Comparison of ENCODE assay signal across 26 cellular contexts in the genomic region with DNA sequence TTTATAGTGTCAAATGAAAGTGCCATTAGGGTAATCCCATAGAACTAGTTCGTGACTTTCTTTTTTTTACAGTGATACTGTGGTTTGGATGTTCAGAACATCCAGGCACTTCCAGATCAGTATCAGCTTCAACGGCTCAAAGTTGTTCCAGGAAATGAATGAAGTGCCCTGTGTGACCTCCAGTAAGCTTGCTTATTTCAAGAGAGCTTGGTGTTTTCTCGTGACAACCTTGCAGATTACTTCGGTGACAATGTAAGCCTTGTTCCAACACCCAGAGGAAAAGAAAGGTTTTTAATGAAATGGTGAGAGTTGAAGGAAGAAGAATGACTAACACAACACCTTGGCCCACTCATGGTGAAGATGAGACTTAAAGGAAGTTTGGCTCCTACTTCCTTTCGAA. TPM values are rescaled to one million over a fixed set of nuclear protein-coding genes. Genes with fewer than 3 reads are reported as not detected.
DNase-seq lines count a peak whose midpoint lies in the region; ATAC-seq, FAIRE-seq and TF ChIP-seq lines count a peak whose summit lies in the region.
"Had no signal": no experiment of that assay in that cellular context is flagged by ENCODE, and none has a peak within 500 bp of the region (broad histone marks: within the 10 kb centered on the region; RNA-seq: fewer than 3 reads in every experiment).

No MANE protein-coding gene starts in this region.

- H3K9ac ChIP-seq in H1 (replicated peaks in 1 of 4; ENCODE audit: extremely low read depth in 1 of 4, low read depth in 3 of 4, low read length in 3 of 4) (no peak overlapping the region), parathyroid adenoma (no peak overlapping the region)
- H3K9ac ChIP-seq: BLaER1 treated with 17β-estradiol and CSF1 and Interleukin-3, amounts not matched to agents 10 nM and 100 nM had no signal

- no peak overlapping the region for H3K4ac ChIP-seq in H1 (replicated peaks; ENCODE audit: insufficient read length, low read depth, low read length)

- no peak overlapping the region for H2BK15ac ChIP-seq in H1 (ENCODE audit: low read length)

- no peak overlapping the region for H3K56ac ChIP-seq in H1 (replicated peaks; ENCODE audit: insufficient read length, low read depth, low read length)

- no peak overlapping the region for H2AK5ac ChIP-seq in H1 (ENCODE audit: low read depth, low read length)

- H4K5ac ChIP-seq in H1 (ENCODE audit: insufficient read length, low read depth, low read length): no peak overlapping the region

- H4K8ac ChIP-seq in H1 (ENCODE audit: extremely low read depth, insufficient read depth, low read length): no peak overlapping the region

- no peak overlapping the region for H2BK20ac ChIP-seq in H1 (ENCODE audit: low read length)

- H3K79me1 ChIP-seq in H1 (ENCODE audit: low read depth, low read length): no peaks in the 10 kb centered on the region

- in situ Hi-C loops in SK-MEL-5 (cut with HindIII; ENCODE audit: low pct_unique_long_range_greater_than_20kb, low sequenced_read_pairs): no loop called here

- no peak overlapping the region for H2BK12ac ChIP-seq in H1 (ENCODE audit: low read depth, low read length)

- 89% methylated on average over 5 of the region's 5 CpGs; no CpG with 5 or more reads in 1 of the 2 experiments for WGBS in H1 (ENCODE audit: extremely low coverage in 1 of 2, insufficient coverage in 1 of 2, insufficient read length in 1 of 2, insufficient replicate concordance in 2 of 2, low coverage in 1 of 2, low lambda C conversion rate in 2 of 2, missing lambda C conversion rate in 1 of 2), 2 experiments
- WGBS in body of pancreas, 2 donors: 37 to 44% methylated on average over 5 of the region's 5 CpGs

- POLR2A ChIA-PET in H1 (lab: Charles Lee; ENCODE audit: partially characterized antibody): no interaction called here

- TF ChIP-seq POLR2A in H1 (IDR thresholded peaks at IDR 0.05; ENCODE audit: control extremely low read depth in 1 of 2, low read depth in 2 of 2, low read length in 2 of 2) (no peak), body of pancreas (IDR thresholded peaks at IDR 0.05) (no peak)

- no peak overlapping the region for H3K18ac ChIP-seq in H1 (ENCODE audit: extremely low read depth, low read length)

- H3K4me2 ChIP-seq in H1 (ENCODE audit: insufficient read depth in 1 of 2, low read depth in 2 of 2, low read length in 2 of 2) (no peak overlapping the region), parathyroid adenoma (ENCODE audit: low read length) (peak overlapping the region; percentile 56)
- H3K4me2 ChIP-seq: A549; BLaER1 treated with 17β-estradiol and CSF1 and Interleukin-3, amounts not matched to agents 10 nM and 100 nM; PC-9 had no signal

- H4K20me1 ChIP-seq in H1 (replicated peaks in 1 of 2; ENCODE audit: control insufficient read depth in 1 of 2, insufficient read depth in 2 of 2, low read length in 2 of 2): no peaks in the 10 kb centered on the region
- H4K20me1 ChIP-seq: BLaER1 treated with 17β-estradiol and CSF1 and Interleukin-3, amounts not matched to agents 10 nM and 100 nM had no signal

- intact Hi-C loops in body of pancreas (cut with DNase I): no loop called here

- H3K27me3 ChIP-seq in H1 (replicated peaks in 1 of 4; ENCODE audit: control insufficient read depth in 3 of 4, extremely low read depth in 1 of 4, insufficient read depth in 3 of 4, low read length in 3 of 4) (no peaks in the 10 kb centered on the region), parathyroid adenoma (ENCODE audit: control insufficient read depth, insufficient read depth, low read length) (no peaks in the 10 kb centered on the region), body of pancreas (no peaks in the 10 kb centered on the region)
- H3K27me3 ChIP-seq: BLaER1 treated with 17β-estradiol and CSF1 and Interleukin-3, amounts not matched to agents 10 nM and 100 nM; SJCRH30 had no signal

- TF ChIP-seq RAD21 in H1 (IDR thresholded peaks at IDR 0.05 in 1 of 2, conservative IDR thresholded peaks at IDR 0.05 in 1 of 2; ENCODE audit: low read depth in 2 of 2, low read length in 2 of 2): no peak

- no peaks in the 10 kb centered on the region for H3K79me2 ChIP-seq in H1 (ENCODE audit: control insufficient read depth in 1 of 2, insufficient read depth in 2 of 2, low read length in 2 of 2)
- H3K79me2 ChIP-seq in parathyroid adenoma: no peaks in the 10 kb centered on the region

- TF ChIP-seq CTCF in H1 (IDR thresholded peaks at IDR 0.05; ENCODE audit: control extremely low read depth in 1 of 3, insufficient read depth in 1 of 3, low read depth in 1 of 3, low read length in 3 of 3) (no peak), parathyroid adenoma (IDR thresholded peaks at IDR 0.05) (no peak), body of pancreas (IDR thresholded peaks at IDR 0.05) (no peak)

- peak; percentile 96 for FAIRE-seq in G401.6 (lab: Jason Lieb, UNC)
- FAIRE-seq in H1 (lab: Jason Lieb, UNC): no peak
- FAIRE-seq: A549, H54, HepG2 had no signal

- no peak overlapping the region for H2BK5ac ChIP-seq in H1 (ENCODE audit: low read depth, low read length)

- no peak overlapping the region for H2BK120ac ChIP-seq in H1 (replicated peaks; ENCODE audit: low read depth, low read length)

- no peak overlapping the region for H3K14ac ChIP-seq in H1 (ENCODE audit: insufficient read length)

- H3K4me1 ChIP-seq in H1 (replicated peaks in 1 of 4; ENCODE audit: control insufficient read depth in 3 of 4, insufficient read depth in 4 of 4, low read length in 3 of 4): no peaks in the 10 kb centered on the region; a peak in 1 of 7 replicates
- H3K4me1 ChIP-seq in parathyroid adenoma: peaks cover 25% of the 10 kb centered on the region
- H3K4me1 ChIP-seq in body of pancreas: peaks cover 36% of the 10 kb centered on the region
- H3K4me1 ChIP-seq: A549; BLaER1 treated with 17β-estradiol and CSF1 and Interleukin-3, amounts not matched to agents 10 nM and 100 nM; SJCRH30 had no signal

- no peaks in the 10 kb centered on the region for H3K36me3 ChIP-seq in H1 (ENCODE audit: control insufficient read depth in 2 of 4, insufficient read depth in 4 of 4, low read length in 3 of 4)
- H3K36me3 ChIP-seq in parathyroid adenoma (ENCODE audit: control insufficient read depth, insufficient read depth, low read length): no peaks in the 10 kb centered on the region
- H3K36me3 ChIP-seq in body of pancreas (replicated peaks in 1 of 2; ENCODE audit: insufficient read depth in 1 of 2, low read depth in 2 of 2): no peaks in the 10 kb centered on the region
- H3K36me3 ChIP-seq: BLaER1 treated with 17β-estradiol and CSF1 and Interleukin-3, amounts not matched to agents 10 nM and 100 nM; SJCRH30 had no signal

- TF ChIP-seq EP300 in H1 (IDR thresholded peaks at IDR 0.05; ENCODE audit: borderline replicate concordance in 1 of 2, low read depth in 2 of 2, low read length in 2 of 2): no peak

- H2AFZ ChIP-seq in H1 (ENCODE audit: low read length) (0 out of 2 replicates have a peak overlapping the region, but pooled peaks have one; percentile 29), parathyroid adenoma (peak overlapping the region; percentile 39)
- H2AFZ ChIP-seq: PC-9 had no signal

- ATAC-seq in body of pancreas: no peak
- ATAC-seq: A549, HepG2, Right ventricle myocardium inferior had no signal

- H3K27ac ChIP-seq in H1 (ENCODE audit: low read depth, low read length) (no peak overlapping the region), parathyroid adenoma (peak overlapping the region; percentile 74), body of pancreas (peak overlapping the region in 1 of 4 donors; percentile 16)
- H3K27ac ChIP-seq: A549; BLaER1 treated with 17β-estradiol and CSF1 and Interleukin-3, amounts not matched to agents 10 nM and 100 nM; PC-9; SJCRH30 had no signal

- DNase-seq in SK-MEL-5 (ENCODE audit: low read depth, low spot score): peak; percentile 43
- no peak for DNase-seq in H1 (ENCODE audit: low read depth in 1 of 2, low spot score in 2 of 2)
- no peak for DNase-seq in GM03348 (ENCODE audit: low spot score)
- no peak for DNase-seq in stimulated activated CD4-positive, alpha-beta T cell treated with anti-CD3 and anti-CD28 coated beads, Interleukin-12 subunit alpha, Interleukin-12 subunit beta, amount 100 ng/mL, for 4 hours
- no peak for DNase-seq in body of pancreas
- DNase-seq: AML-193; CD4-positive, alpha-beta T cell; DMS 273 treated with DMSO at 0.1 percent for 48 hours; DND-41; MM.1S; NCI-H2029; NCI-H446; NCI-H524 treated with DMSO at 0.1 percent for 48 hours; NCI-H774; PC-9; SJCRH30 had no signal

- no peaks in the 10 kb centered on the region for H3K23me2 ChIP-seq in H1 (ENCODE audit: low read depth, low read length)

- CTCF ChIA-PET in H1 (lab: Charles Lee; ENCODE audit: partially characterized antibody): interaction anchor here (1.2 kb wide), 1 partner anchor 29 kb away, joined by 3 read pairs; no protein-coding TSS in a partner anchor

- no peak overlapping the region for H3K23ac ChIP-seq in H1 (ENCODE audit: insufficient read length)

- H4K91ac ChIP-seq in H1 (replicated peaks; ENCODE audit: insufficient read length, low read length): no peak overlapping the region

- no peaks in the 10 kb centered on the region for H3K9me3 ChIP-seq in H1 (ENCODE audit: insufficient read depth in 2 of 2, low read depth in 1 of 2, low read length in 1 of 2)
- no peaks in the 10 kb centered on the region for H3K9me3 ChIP-seq in parathyroid adenoma (ENCODE audit: control insufficient read depth, low read length)
- H3K9me3 ChIP-seq in body of pancreas: no peaks in the 10 kb centered on the region
- H3K9me3 ChIP-seq: A549, SJCRH30 had no signal

- H3K4me3 ChIP-seq in H1 (ENCODE audit: extremely low read depth in 1 of 4, insufficient read depth in 2 of 4, low read depth in 3 of 4, low read length in 4 of 4): no peak overlapping the region
- H3K4me3 ChIP-seq in parathyroid adenoma (ENCODE audit: low read depth, low read length): peak overlapping the region; percentile 19
- H3K4me3 ChIP-seq in body of pancreas: no peak overlapping the region
- H3K4me3 ChIP-seq: A549; BLaER1 treated with 17β-estradiol and CSF1 and Interleukin-3, amounts not matched to agents 10 nM and 100 nM; PC-9; SJCRH30 had no signal

TF ChIP-seq in H1, 55 proteins besides CTCF, POLR2A, EP300 and RAD21 (continues in another document):
- no peak for TF ChIP-seq CBX5 (IDR thresholded peaks at IDR 0.05; ENCODE audit: low read depth, low read length)
- no peak for TF ChIP-seq SIRT6 (IDR thresholded peaks at IDR 0.05; ENCODE audit: low read length)

RNA-seq across cellular contexts. Expression of a gene that starts 15.9 kb away (rescaled TPM):
- total RNA-seq in SK-MEL-5 (2014; rRNA removed; shearing (Covaris generic)): 0.03 TPM in 1 of 2 replicates, not detected in the other
- polyA plus RNA-seq in SK-MEL-5 (2015; cell fraction: cytosol; rRNA removed): not detected in 2 replicates
- polyA plus RNA-seq in SK-MEL-5 (2015; cell fraction: nucleus; rRNA removed): not detected in 2 replicates
- total RNA-seq in H1 (2021; fragmentation: NEBNext Ultra II Directional; extraction: Animal tissue kit (Norgen Biotek cat#: 25700)): not detected in 2 replicates
- not detected in 2 replicates for polyA plus RNA-seq in H1 (2011; rRNA removed)
- not detected for polyA plus RNA-seq in H1 (2011; cell fraction: cytosol; rRNA removed)
- not detected for polyA plus RNA-seq in H1 (2011; cell fraction: nucleus; rRNA removed)
- not detected in 4 replicates for polyA plus RNA-seq in H1 (2012, experiment 1 of 2)
- polyA plus RNA-seq in H1 (2012, experiment 2 of 2): not detected
- not detected for polyA plus RNA-seq in H1 (2013, experiment 1 of 2)
- not detected for polyA plus RNA-seq in H1 (2013, experiment 2 of 2)
- not detected in 2 replicates for polyA minus RNA-seq in H1 (2011; rRNA and poly(A)+ RNA removed)
- polyA minus RNA-seq in H1 (2011; cell fraction: cytosol; rRNA and poly(A)+ RNA removed): not detected
- not detected for polyA minus RNA-seq in H1 (2011; cell fraction: nucleus; rRNA and poly(A)+ RNA removed)
- 10 to 100 TPM; 53.4 to 58.6 TPM for total RNA-seq in body of pancreas
- total RNA-seq: CD4-positive, alpha-beta T cell; HepG2; HT1080; LHCN-M2; PC-9; Right ventricle myocardium inferior; RPMI7951; SJCRH30 had no signal
- polyA plus RNA-seq: HepG2 had no signal

Comparison
In these comparisons a context has a peak if more than half of its experiments do, and no peak if none do; other contexts are left out.
1. RNA of a gene that starts 15.9 kb away (total RNA-seq): 53.4 to 58.6 TPM in body of pancreas; 0.03 TPM in SK-MEL-5 and not detected in H1; every median in the first group is over 10 times any median in the second.